Comparison of ENCODE assay signal across 13 cellular contexts in the genomic region with DNA sequence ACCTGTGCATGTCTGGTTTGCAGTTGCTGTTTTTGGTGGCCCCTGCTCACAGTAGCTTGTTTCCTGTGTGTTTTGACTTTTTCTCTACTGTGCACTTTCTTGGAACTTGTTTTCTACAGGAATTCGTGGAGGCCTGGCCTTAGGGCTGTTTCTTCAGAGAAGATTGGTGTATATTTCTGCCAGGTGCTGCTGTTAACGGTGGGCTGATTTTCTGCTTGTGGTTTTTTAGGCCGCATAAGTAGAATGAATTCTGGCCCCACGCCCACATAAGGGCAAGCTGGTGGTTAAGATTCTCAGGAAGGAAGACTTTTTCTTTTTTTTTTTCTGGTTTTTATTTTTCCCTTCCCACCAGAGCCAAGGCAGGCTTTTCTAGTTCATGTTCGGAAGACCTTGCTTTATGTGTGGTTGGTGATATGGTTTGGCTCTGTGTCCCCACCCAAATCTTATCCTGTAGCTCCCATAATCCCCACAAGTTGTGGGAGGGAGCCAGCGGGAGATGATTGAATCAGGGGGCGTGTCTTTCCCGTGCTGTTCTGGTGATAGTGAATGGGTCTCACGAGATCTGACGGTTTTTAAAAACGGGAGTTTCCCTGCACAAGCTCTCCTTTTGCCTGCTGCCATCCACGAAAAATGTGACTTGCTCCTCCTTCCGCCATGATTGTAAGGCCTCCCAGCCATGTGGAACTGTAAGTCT.
DNase-seq lines count a peak whose midpoint lies in the region; ATAC-seq and FAIRE-seq lines count a peak whose summit lies in the region.
"Had no signal": no experiment of that assay in that cellular context is flagged by ENCODE, and none has a peak within 500 bp of the region (broad histone marks: within the 10 kb centered on the region; RNA-seq: fewer than 3 reads in every experiment).

No MANE protein-coding gene starts in this region.

- H3K4me3 Mint-ChIP-seq in activated naive CD4-positive, alpha-beta T cell treated with anti-CD3 and anti-CD28 coated beads, Interleukin-2, amount 10 ng/mL, durations not matched to agents 7 days and 5 days = peak overlapping the region; percentile 24
- peak overlapping the region; percentile 32 for H3K4me3 Mint-ChIP-seq in activated naive CD8-positive, alpha-beta T cell
- H3K4me3 Mint-ChIP-seq in stimulated activated memory B cell treated with anti-CD40 and anti-IgM and Interleukin-4, amounts not matched to agents 10 μg/mL and 1 μg/mL and 100 μg/mL, for 72 hours = peak overlapping the region; percentile 37

- FAIRE-seq in small intestine (lab: Jason Lieb, UNC) = no peak

- H3K4me3 ChIP-seq in small intestine (ENCODE audit: low read depth in 1 of 2, low read length in 2 of 2) = no peak overlapping the region
- H3K4me3 ChIP-seq: body of pancreas, heart right ventricle, smooth muscle cell had no signal

- H3K27ac Mint-ChIP-seq in activated naive CD4-positive, alpha-beta T cell treated with anti-CD3 and anti-CD28 coated beads, Interleukin-2, amount 10 ng/mL, durations not matched to agents 7 days and 5 days = peak overlapping the region; percentile 94
- H3K27ac Mint-ChIP-seq in activated naive CD8-positive, alpha-beta T cell = peak overlapping the region; percentile 73
- peak overlapping the region; percentile 79 for H3K27ac Mint-ChIP-seq in stimulated activated memory B cell treated with anti-CD40 and anti-IgM and Interleukin-4, amounts not matched to agents 10 μg/mL and 1 μg/mL and 100 μg/mL, for 72 hours

- no peaks in the 10 kb centered on the region for H3K36me3 ChIP-seq in small intestine (ENCODE audit: control insufficient read depth in 2 of 2, insufficient read depth in 2 of 2, low read length in 2 of 2)
- H3K36me3 ChIP-seq: heart right ventricle, neutrophil had no signal

- H3K4me1 Mint-ChIP-seq in activated naive CD4-positive, alpha-beta T cell treated with anti-CD3 and anti-CD28 coated beads, Interleukin-2, amount 10 ng/mL, durations not matched to agents 7 days and 5 days = peaks cover 61% of the 10 kb centered on the region
- H3K4me1 Mint-ChIP-seq in activated naive CD8-positive, alpha-beta T cell (ENCODE audit: low read depth) = peaks cover 41% of the 10 kb centered on the region
- peaks cover 18% of the 10 kb centered on the region for H3K4me1 Mint-ChIP-seq in stimulated activated memory B cell treated with anti-CD40 and anti-IgM and Interleukin-4, amounts not matched to agents 10 μg/mL and 1 μg/mL and 100 μg/mL, for 72 hours

- ATAC-seq in stimulated activated memory B cell treated with anti-CD40 and anti-IgM and Interleukin-4, amounts not matched to agents 10 μg/mL and 1 μg/mL and 100 μg/mL, for 72 hours = peak; percentile 85
- ATAC-seq in GM21717 (IDR thresholded peaks at IDR 0.05; ENCODE audit: unreplicated experiment) = no peak
- ATAC-seq: body of pancreas, heart right ventricle had no signal

- H3K9me3 Mint-ChIP-seq in activated naive CD4-positive, alpha-beta T cell treated with anti-CD3 and anti-CD28 coated beads, Interleukin-2, amount 10 ng/mL, durations not matched to agents 7 days and 5 days = peaks cover 58% of the 10 kb centered on the region
- H3K9me3 Mint-ChIP-seq in activated naive CD8-positive, alpha-beta T cell (ENCODE audit: low read depth) = peaks cover 8% of the 10 kb centered on the region
- peaks cover 13% of the 10 kb centered on the region for H3K9me3 Mint-ChIP-seq in stimulated activated memory B cell treated with anti-CD40 and anti-IgM and Interleukin-4, amounts not matched to agents 10 μg/mL and 1 μg/mL and 100 μg/mL, for 72 hours

- CTCF ChIA-PET in activated naive CD4-positive, alpha-beta T cell treated with anti-CD3 and anti-CD28 coated beads, Interleukin-2, amount 10 ng/mL, durations not matched to agents 7 days and 5 days (lab: Charles Lee) = no interaction called here

- H3K36me3 Mint-ChIP-seq in activated naive CD4-positive, alpha-beta T cell treated with anti-CD3 and anti-CD28 coated beads, Interleukin-2, amount 10 ng/mL, durations not matched to agents 7 days and 5 days = peaks cover 54% of the 10 kb centered on the region
- peaks cover 4% of the 10 kb centered on the region for H3K36me3 Mint-ChIP-seq in activated naive CD8-positive, alpha-beta T cell
- H3K36me3 Mint-ChIP-seq in stimulated activated memory B cell treated with anti-CD40 and anti-IgM and Interleukin-4, amounts not matched to agents 10 μg/mL and 1 μg/mL and 100 μg/mL, for 72 hours = no peaks in the 10 kb centered on the region

- no peaks in the 10 kb centered on the region for H3K9me3 ChIP-seq in small intestine (ENCODE audit: control insufficient read depth, low read depth)
- H3K9me3 ChIP-seq: body of pancreas, neutrophil had no signal

- H3K27ac ChIP-seq in small intestine (ENCODE audit: low read depth in 1 of 2, low read length in 1 of 2) = no peak overlapping the region
- H3K27ac ChIP-seq: body of pancreas, heart right ventricle, neutrophil had no signal

- 55 to 66% (median 61%) methylated on average over 13 of the region's 13 CpGs for whole genome bisulfite sequencing in small intestine, 3 donors

- DNase-seq in activated naive CD4-positive, alpha-beta T cell treated with anti-CD3 and anti-CD28 coated beads, Interleukin-2, amount 10 ng/mL, durations not matched to agents 7 days and 5 days = peak; percentile 80
- DNase-seq in activated naive CD4-positive, alpha-beta T cell treated with Interleukin-2 at 50 U/mL for 16 hours = no peak
- DNase-seq in NCI-H2171 treated with DMSO at 0.1 percent for 48 hours (lab: John Stamatoyannopoulos, UW) (peak; percentile 58), NCI-H1417 (lab: John Stamatoyannopoulos, UW) (no peak), small intestine (no peak)
- DNase-seq: body of pancreas, heart right ventricle, NCI-H510A treated with DMSO at 0.1 percent for 48 hours had no signal

- peaks cover 0 to 6% of the 10 kb centered on the region in 2 donors for H3K27me3 ChIP-seq in small intestine (ENCODE audit: control insufficient read depth in 2 of 2, insufficient read depth in 2 of 2, low read length in 2 of 2)
- H3K27me3 ChIP-seq: body of pancreas had no signal

- no peaks in the 10 kb centered on the region for H3K4me1 ChIP-seq in small intestine (ENCODE audit: control insufficient read depth in 2 of 2, insufficient read depth in 1 of 2, low read depth in 1 of 2, low read length in 1 of 2)
- H3K4me1 ChIP-seq: body of pancreas, heart right ventricle had no signal

- peaks cover 3% of the 10 kb centered on the region for H3K27me3 Mint-ChIP-seq in activated naive CD4-positive, alpha-beta T cell treated with anti-CD3 and anti-CD28 coated beads, Interleukin-2, amount 10 ng/mL, durations not matched to agents 7 days and 5 days
- no peaks in the 10 kb centered on the region for H3K27me3 Mint-ChIP-seq in activated naive CD8-positive, alpha-beta T cell
- H3K27me3 Mint-ChIP-seq in stimulated activated memory B cell treated with anti-CD40 and anti-IgM and Interleukin-4, amounts not matched to agents 10 μg/mL and 1 μg/mL and 100 μg/mL, for 72 hours = peaks cover 57% of the 10 kb centered on the region

Comparison
In these comparisons a context has a peak if more than half of its experiments do, and no peak if none do; other contexts are left out.
1. DNase-seq: peak in activated naive CD4-positive, alpha-beta T cell treated with anti-CD3 and anti-CD28 coated beads, Interleukin-2, amount 10 ng/mL, durations not matched to agents 7 days and 5 days (single experiment) and NCI-H2171 treated with DMSO at 0.1 percent for 48 hours (single experiment); none in activated naive CD4-positive, alpha-beta T cell treated with Interleukin-2 at 50 U/mL for 16 hours (single experiment), NCI-H1417 (0 of 3) and small intestine (single experiment).
2. Peak in every context shown above with its lines, with median percentiles within 50 percentile points of each other: H3K27ac Mint-ChIP-seq and H3K4me3 Mint-ChIP-seq.